23 cellular contexts compared by ENCODE assay signal in genomic region chr19:35913589-35913988, GRCh38. TPM values are rescaled to one million over a fixed set of nuclear protein-coding genes. Genes with fewer than 3 reads are reported as not detected.
DNase-seq lines count a peak whose midpoint lies in the region; ATAC-seq, FAIRE-seq and TF ChIP-seq lines count a peak whose summit lies in the region.
"Had no signal": no experiment of that assay in that cellular context is flagged by ENCODE, and none has a peak within 500 bp of the region (broad histone marks: within the 10 kb centered on the region; RNA-seq: fewer than 3 reads in every experiment).

No MANE protein-coding gene starts in this region.

- H3K9ac ChIP-seq in astrocyte (ENCODE audit: low read length), result no peak overlapping the region

- peak overlapping the region; percentile 28 for H3K4me2 ChIP-seq in astrocyte (ENCODE audit: low read length)

- H3K9me3 Mint-ChIP-seq in activated T-cell treated with anti-CD3 and anti-CD28 coated beads, Interleukin-2, amount 50 U/mL, for 72 hours, result no peaks in the 10 kb centered on the region
- no peaks in the 10 kb centered on the region for H3K9me3 Mint-ChIP-seq in astrocyte (ENCODE audit: unreplicated experiment)
- H3K9me3 Mint-ChIP-seq in stimulated activated memory B cell treated with anti-CD40 and anti-IgM and Interleukin-4, amounts not matched to agents 10 μg/mL and 1 μg/mL and 100 μg/mL, for 72 hours, result no peaks in the 10 kb centered on the region
- H3K9me3 Mint-ChIP-seq: activated T-helper 1 cell treated with anti-CD3 and anti-CD28 coated beads, Interleukin-12 subunit alpha, Interleukin-12 subunit beta, Interleukin-2, Interleukin-4 antibody, amounts not matched to agents 30 ng/mL and 10 ng/mL and 1 ng/mL, durations not matched to agents 14 hours and 24 hours and 36 hours; CD4-positive, alpha-beta T cell; neural crest cell had no signal

- CTCF ChIA-PET in HEK293 (lab: Yijun Ruan, JAX), result interaction anchor here (0.6 kb wide), 1 partner anchor 22 kb away, joined by 3 read pairs; no protein-coding TSS in a partner anchor

- no peaks in the 10 kb centered on the region for H3K79me2 ChIP-seq in astrocyte (ENCODE audit: insufficient read depth, low read length)

- POLR2A ChIA-PET in HEK293 (lab: Yijun Ruan, JAX), result interaction anchor here (0.5 kb wide), 1 partner anchor 26 kb away, joined by 3 read pairs; no protein-coding TSS in a partner anchor

- ATAC-seq in activated T-cell treated with anti-CD3 and anti-CD28 coated beads, Interleukin-2, amount 50 U/mL, for 72 hours (replicated peaks in 1 of 2), result peak in 1 of 2 donors; percentile 51
- peak; percentile 57 for ATAC-seq in stimulated activated memory B cell treated with anti-CD40 and anti-IgM and Interleukin-4, amounts not matched to agents 10 μg/mL and 1 μg/mL and 100 μg/mL, for 72 hours
- no peak for ATAC-seq in right lobe of liver
- ATAC-seq: gastroesophageal sphincter, left cardiac atrium had no signal

- intact Hi-C loops in right lobe of liver (cut with DNase I), result no loop called here

- WGBS in right lobe of liver (ENCODE audit: insufficient coverage, low coverage, low lambda C conversion rate, missing lambda C conversion rate), result 54% methylated on average over 7 of the region's 7 CpGs

- H3K4me3 Mint-ChIP-seq in activated T-cell treated with anti-CD3 and anti-CD28 coated beads, Interleukin-2, amount 50 U/mL, for 72 hours, result peak overlapping the region in 1 of 2 donors; percentile 38
- H3K4me3 Mint-ChIP-seq in astrocyte (ENCODE audit: unreplicated experiment), result no peak overlapping the region
- H3K4me3 Mint-ChIP-seq in stimulated activated memory B cell treated with anti-CD40 and anti-IgM and Interleukin-4, amounts not matched to agents 10 μg/mL and 1 μg/mL and 100 μg/mL, for 72 hours, result peak overlapping the region; percentile 64
- H3K4me3 Mint-ChIP-seq: activated T-helper 1 cell treated with anti-CD3 and anti-CD28 coated beads, Interleukin-12 subunit alpha, Interleukin-12 subunit beta, Interleukin-2, Interleukin-4 antibody, amounts not matched to agents 30 ng/mL and 10 ng/mL and 1 ng/mL, durations not matched to agents 14 hours and 24 hours and 36 hours; CD4-positive, alpha-beta T cell; neural crest cell had no signal

- H3K9me3 ChIP-seq in HEK293 (ENCODE audit: control insufficient read depth, insufficient read depth, low read depth, low read length) (no peaks in the 10 kb centered on the region; the same call in 1 of the 2 replicates), astrocyte (ENCODE audit: insufficient read depth, low read depth, low read length) (no peaks in the 10 kb centered on the region), HAP-1 (no peaks in the 10 kb centered on the region), right lobe of liver (no peaks in the 10 kb centered on the region)
- H3K9me3 ChIP-seq: gastroesophageal sphincter, spleen had no signal

- H3K4me1 ChIP-seq in HEK293 (ENCODE audit: control insufficient read depth, insufficient read depth, low read length), result no peaks in the 10 kb centered on the region
- peaks cover 6% of the 10 kb centered on the region for H3K4me1 ChIP-seq in astrocyte (ENCODE audit: insufficient read depth, low read length)
- H3K4me1 ChIP-seq in HAP-1, result no peaks in the 10 kb centered on the region
- peaks cover 0 to 5% (median 0%) of the 10 kb centered on the region in 4 donors for H3K4me1 ChIP-seq in right lobe of liver

- no peaks in the 10 kb centered on the region for H4K20me1 ChIP-seq in astrocyte (ENCODE audit: insufficient read depth, low read length)

- H3K36me3 Mint-ChIP-seq in activated T-cell treated with anti-CD3 and anti-CD28 coated beads, Interleukin-2, amount 50 U/mL, for 72 hours (ENCODE audit: insufficient read depth in 2 of 2), result no peaks in the 10 kb centered on the region
- H3K36me3 Mint-ChIP-seq in astrocyte (ENCODE audit: low read depth, unreplicated experiment), result no peaks in the 10 kb centered on the region
- H3K36me3 Mint-ChIP-seq in stimulated activated memory B cell treated with anti-CD40 and anti-IgM and Interleukin-4, amounts not matched to agents 10 μg/mL and 1 μg/mL and 100 μg/mL, for 72 hours, result no peaks in the 10 kb centered on the region

- no peaks in the 10 kb centered on the region for H3K27me3 ChIP-seq in astrocyte (ENCODE audit: insufficient read depth, low read length)
- H3K27me3 ChIP-seq in HAP-1 (ENCODE audit: low read depth), result no peaks in the 10 kb centered on the region
- no peaks in the 10 kb centered on the region for H3K27me3 ChIP-seq in right lobe of liver
- H3K27me3 ChIP-seq: gastroesophageal sphincter, spleen had no signal

- peaks cover 32% of the 10 kb centered on the region for H3K4me1 Mint-ChIP-seq in activated T-cell treated with anti-CD3 and anti-CD28 coated beads, Interleukin-2, amount 50 U/mL, for 72 hours (ENCODE audit: low read depth)
- no peaks in the 10 kb centered on the region for H3K4me1 Mint-ChIP-seq in astrocyte (ENCODE audit: low read depth, unreplicated experiment)
- H3K4me1 Mint-ChIP-seq in stimulated activated memory B cell treated with anti-CD40 and anti-IgM and Interleukin-4, amounts not matched to agents 10 μg/mL and 1 μg/mL and 100 μg/mL, for 72 hours, result peaks cover 61% of the 10 kb centered on the region
- H3K4me1 Mint-ChIP-seq: neural crest cell had no signal

- no peak for FAIRE-seq in astrocyte (lab: Jason Lieb, UNC)

- H3K4me3 ChIP-seq in HEK293 (ENCODE audit: low read depth, low read length), result no peak overlapping the region
- H3K4me3 ChIP-seq in astrocyte (ENCODE audit: insufficient read depth, low read depth, low read length), result no peak overlapping the region
- H3K4me3 ChIP-seq in HAP-1, result no peak overlapping the region
- H3K4me3 ChIP-seq in right lobe of liver, result no peak overlapping the region
- H3K4me3 ChIP-seq: gastroesophageal sphincter, spleen had no signal

- peak overlapping the region; percentile 16 for H3K27ac Mint-ChIP-seq in activated T-cell treated with anti-CD3 and anti-CD28 coated beads, Interleukin-2, amount 50 U/mL, for 72 hours
- no peak overlapping the region for H3K27ac Mint-ChIP-seq in astrocyte (ENCODE audit: unreplicated experiment)
- peak overlapping the region; percentile 90 for H3K27ac Mint-ChIP-seq in stimulated activated memory B cell treated with anti-CD40 and anti-IgM and Interleukin-4, amounts not matched to agents 10 μg/mL and 1 μg/mL and 100 μg/mL, for 72 hours
- H3K27ac Mint-ChIP-seq: activated T-helper 1 cell treated with anti-CD3 and anti-CD28 coated beads, Interleukin-12 subunit alpha, Interleukin-12 subunit beta, Interleukin-2, Interleukin-4 antibody, amounts not matched to agents 30 ng/mL and 10 ng/mL and 1 ng/mL, durations not matched to agents 14 hours and 24 hours and 36 hours; CD4-positive, alpha-beta T cell had no signal

- DNase-seq in activated T-cell treated with anti-CD3 and anti-CD28 coated beads, Interleukin-2, amount 50 U/mL, for 72 hours, result no peak
- DNase-seq in activated T-cell treated with anti-CD3 and anti-CD28 coated beads for 4 hours (no peak), astrocyte (ENCODE audit: low read depth) (peak; percentile 47), HAP-1 (ENCODE audit: low spot score in 2 of 2) (no peak), right lobe of liver (no peak), cerebellar nuclear complex (lab: John Stamatoyannopoulos, UW) (no peak)
- DNase-seq: activated CD4-positive, alpha-beta T cell treated with anti-CD3 and anti-CD28 coated beads, Interleukin-2, amount 50 U/mL, for 4 hours; CD4-positive, alpha-beta T cell; erythroblast; H7; Kasumi-1; left cardiac atrium; midbrain; NCI-H1436 treated with DMSO at 0.1 percent for 48 hours; spleen; SW 1271; trophoblast cell had no signal

- TF ChIP-seq POLR2A in right lobe of liver (IDR thresholded peaks at IDR 0.05), result no peak

- H3K36me3 ChIP-seq in HEK293 (ENCODE audit: control insufficient read depth in 2 of 2, insufficient read depth in 1 of 2, low read length in 2 of 2), result no peaks in the 10 kb centered on the region; a peak in 1 of 3 replicates
- H3K36me3 ChIP-seq in astrocyte (ENCODE audit: insufficient read depth, low read length), result no peaks in the 10 kb centered on the region
- H3K36me3 ChIP-seq in HAP-1 (replicated peaks), result no peaks in the 10 kb centered on the region
- H3K36me3 ChIP-seq in right lobe of liver, result no peaks in the 10 kb centered on the region
- H3K36me3 ChIP-seq: gastroesophageal sphincter, spleen had no signal

- no peaks in the 10 kb centered on the region for H3K27me3 Mint-ChIP-seq in activated T-cell treated with anti-CD3 and anti-CD28 coated beads, Interleukin-2, amount 50 U/mL, for 72 hours (ENCODE audit: low read depth)
- H3K27me3 Mint-ChIP-seq in astrocyte (ENCODE audit: low read depth, unreplicated experiment), result peaks cover 2% of the 10 kb centered on the region
- no peaks in the 10 kb centered on the region for H3K27me3 Mint-ChIP-seq in stimulated activated memory B cell treated with anti-CD40 and anti-IgM and Interleukin-4, amounts not matched to agents 10 μg/mL and 1 μg/mL and 100 μg/mL, for 72 hours
- H3K27me3 Mint-ChIP-seq: CD4-positive, alpha-beta T cell had no signal

- no peak overlapping the region for H3K27ac ChIP-seq in HEK293 (ENCODE audit: extremely low read depth, low read depth, low read length)
- H3K27ac ChIP-seq in astrocyte (ENCODE audit: low read depth, low read length), result no peak overlapping the region
- H3K27ac ChIP-seq in right lobe of liver, result no peak overlapping the region
- H3K27ac ChIP-seq: gastroesophageal sphincter had no signal

- no peak overlapping the region for H2AFZ ChIP-seq in astrocyte (ENCODE audit: low read depth, low read length)

- TF ChIP-seq CTCF in HEK293 (tag by site-specific recombination; IDR thresholded peaks at IDR 0.05), result no peak
- no peak for TF ChIP-seq CTCF in astrocyte (IDR thresholded peaks at IDR 0.05; ENCODE audit: insufficient read depth, low read depth, low read length)
- TF ChIP-seq CTCF in right lobe of liver (IDR thresholded peaks at IDR 0.05), result no peak

- in situ Hi-C loops in HAP-1 (cut with MboI; ENCODE audit: low sequenced_read_pairs), result no loop called here

TF ChIP-seq in HEK293, 187 proteins besides CTCF, POLR2A, EP300 and RAD21 (continues in another document):
- TF ChIP-seq ZNF391 (tag by site-specific recombination; IDR thresholded peaks at IDR 0.05; ENCODE audit: borderline replicate concordance, low read depth), result no peak

RNA-seq across cellular contexts. Expression of gene TYROBP, which starts 5.5 kb away (rescaled TPM):
- total RNA-seq in activated T-cell treated with anti-CD3 and anti-CD28 coated beads, Interleukin-2, amount 50 U/mL, for 72 hours, result 1 to 10 TPM in 1 of 2 donors, not detected in 1; 1.3 TPM
- total RNA-seq in astrocyte (not detected in 2 replicates), right lobe of liver (10 to 100 TPM; 15.6 to 77.8 (median 29.7) TPM)
- total RNA-seq: activated T-helper 1 cell treated with anti-CD3 and anti-CD28 coated beads, Interleukin-12 subunit alpha, Interleukin-12 subunit beta, Interleukin-2, Interleukin-4 antibody, amounts not matched to agents 30 ng/mL and 10 ng/mL and 1 ng/mL, durations not matched to agents 14 hours and 24 hours and 36 hours; H7; neural crest cell; pulmonary artery endothelial cell had no signal

RNA-seq across cellular contexts. Expression of gene HCST, which starts 11.3 kb away (rescaled TPM):
- total RNA-seq in activated T-cell treated with anti-CD3 and anti-CD28 coated beads, Interleukin-2, amount 50 U/mL, for 72 hours, result 10 to 100 TPM; 56.1 to 71.9 TPM
- 1.8 and 2.1 TPM in 2 replicates for total RNA-seq in astrocyte
- total RNA-seq in right lobe of liver, result 1 to 10 TPM in 5 of 6 experiments, not detected in 1; 1.7 to 4.2 (median 2.4) TPM
- total RNA-seq: neural crest cell, pulmonary artery endothelial cell had no signal

RNA-seq across cellular contexts. Expression of gene NFKBID, which starts 13.2 kb away (rescaled TPM):
- total RNA-seq in activated T-cell treated with anti-CD3 and anti-CD28 coated beads, Interleukin-2, amount 50 U/mL, for 72 hours, result 10 to 100 TPM; 51.5 to 63.1 TPM
- total RNA-seq in astrocyte (7.0 and 8.4 TPM in 2 replicates), right lobe of liver (1 to 10 TPM; 1.0 to 2.6 (median 1.7) TPM)

RNA-seq across cellular contexts. Expression of gene LRFN3, which starts 22.6 kb away (rescaled TPM):
- total RNA-seq in activated T-cell treated with anti-CD3 and anti-CD28 coated beads, Interleukin-2, amount 50 U/mL, for 72 hours, result 1 to 10 TPM; 6.4 to 8.5 TPM
- total RNA-seq in astrocyte (15.1 and 15.3 TPM in 2 replicates), right lobe of liver (1 to 10 TPM; 5.6 to 8.6 (median 7.0) TPM)

RNA-seq across cellular contexts. Expression of gene APLP1, which starts 45.2 kb away (rescaled TPM):
- 1 to 10 TPM; 2.4 to 7.7 TPM for total RNA-seq in activated T-cell treated with anti-CD3 and anti-CD28 coated beads, Interleukin-2, amount 50 U/mL, for 72 hours
- 66.0 and 69.4 TPM in 2 replicates for total RNA-seq in astrocyte
- total RNA-seq in right lobe of liver, result 1 to 10 TPM in 1 of 6 experiments, under 1 TPM in 2, not detected in 3; 0.27 to 1.5 (median 0.37) TPM
- total RNA-seq: CD4-positive, alpha-beta T cell had no signal

Comparison
In these comparisons a context has a peak if more than half of its experiments do, and no peak if none do; other contexts are left out.
1. RNA of gene TYROBP, which starts 5.5 kb away (total RNA-seq): 15.6 to 77.8 TPM in right lobe of liver; 1.3 TPM in activated T-cell treated with anti-CD3 and anti-CD28 coated beads, Interleukin-2, amount 50 U/mL, for 72 hours and not detected in astrocyte; every median in the first group is over 4 times any median in the second.
2. RNA of gene HCST, which starts 11.3 kb away (total RNA-seq): 56.1 to 71.9 TPM in activated T-cell treated with anti-CD3 and anti-CD28 coated beads, Interleukin-2, amount 50 U/mL, for 72 hours; 1.7 to 4.2 TPM in right lobe of liver and 1.8 to 2.1 TPM in astrocyte; every median in the first group is over 10 times any median in the second.